ENCODE assay signal across 8 cellular contexts in genomic region chr1:3624194-3625136, GRCh38. TPM values are rescaled to one million over a fixed set of nuclear protein-coding genes. Genes with fewer than 3 reads are reported as not detected.
DNase-seq lines count a peak whose midpoint lies in the region; ATAC-seq and FAIRE-seq lines count a peak whose summit lies in the region.

Gene TPRG1L (plus strand): TSS chr1:3625015. CDS start chr1:3625073, 58 bp downstream.

- intact Hi-C loops in T-helper 2 cell treated with Interferon-gamma antibody and Interleukin-4, amounts not matched to agents 100 ng/mL and 5 ng/mL, for 36 hours (cut with micrococcal nuclease), result loop anchor here (1.0 to 10.0 kb wide), 4 partner anchors 26 to 278 kb away; partner anchors contain the start of genes C1orf174, LRRC47 and WRAP73
- intact Hi-C loops in left ventricle myocardium superior (cut with micrococcal nuclease), result no loop called here

- FAIRE-seq in urothelium cell line (lab: Jason Lieb, UNC), result no peak

- DNase-seq in NCI-H187 (lab: John Stamatoyannopoulos, UW), result peak; percentile 66 to 86
- peak; percentile 88 to 100 (median 98) for DNase-seq in anterior cingulate cortex (lab: John Stamatoyannopoulos, UW)
- peak; percentile 99 for DNase-seq in left ventricle myocardium superior
- DNase-seq in pulmonary artery endothelial cell (ENCODE audit: low read depth, low spot score), result peak; percentile 83
- DNase-seq in urothelium cell line (ENCODE audit: low spot score), result peak; percentile 97

- ATAC-seq in GM18502 (IDR thresholded peaks at IDR 0.05; ENCODE audit: poor library complexity, unreplicated experiment) (peak; percentile 92), HG02943 (IDR thresholded peaks at IDR 0.05; ENCODE audit: low read depth, unreplicated experiment) (peak; percentile 93), left ventricle myocardium superior (peak; percentile 98)

RNA-seq across cellular contexts. Expression of gene TPRG1L, which starts in this region (rescaled TPM):
- 10.4 and 11.0 TPM in 2 replicates for total RNA-seq in T-helper 2 cell treated with Interferon-gamma antibody and Interleukin-4, amounts not matched to agents 100 ng/mL and 5 ng/mL, for 36 hours
- total RNA-seq in left ventricle myocardium superior, result 48.6 TPM
- 31.9 and 33.0 TPM in 2 replicates for total RNA-seq in pulmonary artery endothelial cell

Comparison
In these comparisons a context has a peak if more than half of its experiments do, and no peak if none do; other contexts are left out.
1. Peak in every context shown above with its lines: DNase-seq and ATAC-seq.